In the genomic region with DNA sequence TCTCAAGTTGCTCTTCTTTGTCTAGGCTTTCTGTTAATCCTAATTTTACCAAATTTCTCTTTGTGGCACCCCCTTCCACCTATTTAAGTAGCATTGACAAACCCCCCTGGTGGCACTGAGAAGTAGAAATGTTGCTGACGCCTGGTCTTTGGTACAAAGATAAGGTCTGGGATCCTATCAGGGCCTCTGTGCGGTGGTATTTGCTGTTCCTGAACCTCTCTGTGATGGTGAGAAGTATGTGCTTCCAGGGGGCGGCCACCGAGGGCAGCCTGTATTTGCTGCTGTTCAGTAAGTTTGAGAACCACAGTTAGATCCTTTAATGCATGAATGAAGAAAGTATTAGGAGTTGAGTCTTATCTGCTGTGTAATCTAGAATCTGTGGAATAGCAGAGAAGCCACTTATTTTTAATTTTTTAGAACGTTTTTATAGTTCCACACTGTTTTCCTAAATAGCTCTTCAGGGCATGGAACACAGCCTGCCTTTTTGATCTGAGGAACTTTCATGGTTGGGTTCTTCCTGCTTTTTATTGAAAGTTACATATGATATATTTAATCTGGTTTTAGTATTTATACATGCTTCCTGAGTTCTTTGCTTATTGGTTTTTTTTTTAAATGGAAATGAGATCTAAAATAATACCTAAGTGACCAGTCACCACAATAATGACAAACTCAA, we compare ENCODE assay signal across 1 cellular context.
TF ChIP-seq lines count a peak whose summit lies in the region.

No MANE protein-coding gene starts in this region.

TF ChIP-seq in HEK293, 187 proteins besides CTCF, POLR2A, EP300 and RAD21 (continued from another document and continues in another):
- TF ChIP-seq ZNF274 (IDR thresholded peaks at IDR 0.05; ENCODE audit: low read length) (no peak), ZNF274 (tag by site-specific recombination; IDR thresholded peaks at IDR 0.05; ENCODE audit: borderline replicate concordance) (no peak), ZNF596 (tag by site-specific recombination; IDR thresholded peaks at IDR 0.05) (no peak), ZNF558 (tag by site-specific recombination; IDR thresholded peaks at IDR 0.05) (no peak), ZNF626 (tag by site-specific recombination; IDR thresholded peaks at IDR 0.05) (no peak), ZNF157 (tag by site-specific recombination; IDR thresholded peaks at IDR 0.05) (no peak), ZSCAN23 (tag by site-specific recombination; IDR thresholded peaks at IDR 0.05) (no peak), ZNF561 (tag by site-specific recombination; IDR thresholded peaks at IDR 0.05; ENCODE audit: borderline replicate concordance) (0 out of 2 replicates have a peak, but pooled peaks have one; percentile 40), ZNF416 (tag by site-specific recombination; IDR thresholded peaks at IDR 0.05) (no peak), ZNF175 (tag by site-specific recombination; IDR thresholded peaks at IDR 0.05) (no peak), ZNF155 (tag by site-specific recombination; IDR thresholded peaks at IDR 0.05) (no peak), GLI2 (tag by site-specific recombination; IDR thresholded peaks at IDR 0.05; ENCODE audit: borderline replicate concordance, low read depth) (no peak), KLF1 (tag by site-specific recombination; IDR thresholded peaks at IDR 0.05) (no peak), ZNF501 (tag by site-specific recombination; IDR thresholded peaks at IDR 0.05) (no peak), ZNF843 (tag by site-specific recombination; IDR thresholded peaks at IDR 0.05) (no peak), TCF7L2 (IDR thresholded peaks at IDR 0.05; ENCODE audit: borderline replicate concordance, low read depth, low read length) (no peak), ZNF791 (tag by site-specific recombination; IDR thresholded peaks at IDR 0.05) (no peak), FEZF1 (tag by site-specific recombination; IDR thresholded peaks at IDR 0.05) (peak; percentile 39; the same call in 1 of the 2 replicates), ZFP41 (tag by site-specific recombination; IDR thresholded peaks at IDR 0.05; ENCODE audit: borderline replicate concordance) (no peak), ZNF324 (tag by site-specific recombination; IDR thresholded peaks at IDR 0.05) (no peak), ZNF654 (tag by site-specific recombination; IDR thresholded peaks at IDR 0.05; ENCODE audit: low read depth) (no peak), MZF1 (tag by site-specific recombination; IDR thresholded peaks at IDR 0.05; ENCODE audit: borderline replicate concordance) (no peak), ZNF521 (tag by site-specific recombination; IDR thresholded peaks at IDR 0.05) (no peak), GLIS1 (tag by site-specific recombination; IDR thresholded peaks at IDR 0.05) (peak; percentile 72), ZNF404 (tag by site-specific recombination; IDR thresholded peaks at IDR 0.05) (no peak), SALL2 (tag by site-specific recombination; IDR thresholded peaks at IDR 0.05; ENCODE audit: borderline replicate concordance) (no peak), ZNF426 (tag by site-specific recombination; IDR thresholded peaks at IDR 0.05) (no peak), ZNF341 (tag by site-specific recombination; IDR thresholded peaks at IDR 0.05; ENCODE audit: low read depth) (peak; percentile 54), OVOL3 (tag by site-specific recombination; IDR thresholded peaks at IDR 0.05) (no peak), ZNF239 (tag by site-specific recombination; IDR thresholded peaks at IDR 0.05) (no peak), GLIS2 (tag by site-specific recombination; IDR thresholded peaks at IDR 0.05) (peak; percentile 34; the same call in 1 of the 2 replicates), GLI4 (tag by site-specific recombination; IDR thresholded peaks at IDR 0.05) (no peak), ZNF768 (tag by site-specific recombination; IDR thresholded peaks at IDR 0.05) (no peak), ZNF335 (tag by site-specific recombination; conservative IDR thresholded peaks at IDR 0.05) (no peak), ZNF670 (tag by site-specific recombination; IDR thresholded peaks at IDR 0.05; ENCODE audit: low read depth) (no peak), ZNF664 (tag by site-specific recombination; IDR thresholded peaks at IDR 0.05) (no peak)
- TF ChIP-seq, protein P1, sequence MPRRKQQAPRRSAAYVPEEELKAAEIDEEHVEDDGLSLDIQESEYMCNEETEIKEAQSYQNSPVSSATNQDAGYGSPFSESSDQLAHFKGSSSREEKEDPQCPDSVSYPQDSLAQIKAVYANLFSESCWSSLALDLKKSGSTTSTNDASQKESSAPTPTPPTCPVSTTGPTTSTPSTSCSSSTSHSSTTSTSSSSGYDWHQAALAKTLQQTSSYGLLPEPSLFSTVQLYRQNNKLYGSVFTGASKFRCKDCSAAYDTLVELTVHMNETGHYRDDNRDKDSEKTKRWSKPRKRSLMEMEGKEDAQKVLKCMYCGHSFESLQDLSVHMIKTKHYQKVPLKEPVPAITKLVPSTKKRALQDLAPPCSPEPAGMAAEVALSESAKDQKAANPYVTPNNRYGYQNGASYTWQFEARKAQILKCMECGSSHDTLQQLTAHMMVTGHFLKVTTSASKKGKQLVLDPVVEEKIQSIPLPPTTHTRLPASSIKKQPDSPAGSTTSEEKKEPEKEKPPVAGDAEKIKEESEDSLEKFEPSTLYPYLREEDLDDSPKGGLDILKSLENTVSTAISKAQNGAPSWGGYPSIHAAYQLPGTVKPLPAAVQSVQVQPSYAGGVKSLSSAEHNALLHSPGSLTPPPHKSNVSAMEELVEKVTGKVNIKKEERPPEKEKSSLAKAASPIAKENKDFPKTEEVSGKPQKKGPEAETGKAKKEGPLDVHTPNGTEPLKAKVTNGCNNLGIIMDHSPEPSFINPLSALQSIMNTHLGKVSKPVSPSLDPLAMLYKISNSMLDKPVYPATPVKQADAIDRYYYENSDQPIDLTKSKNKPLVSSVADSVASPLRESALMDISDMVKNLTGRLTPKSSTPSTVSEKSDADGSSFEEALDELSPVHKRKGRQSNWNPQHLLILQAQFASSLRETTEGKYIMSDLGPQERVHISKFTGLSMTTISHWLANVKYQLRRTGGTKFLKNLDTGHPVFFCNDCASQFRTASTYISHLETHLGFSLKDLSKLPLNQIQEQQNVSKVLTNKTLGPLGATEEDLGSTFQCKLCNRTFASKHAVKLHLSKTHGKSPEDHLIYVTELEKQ (tag by site-specific recombination; IDR thresholded peaks at IDR 0.05; ENCODE audit: borderline replicate concordance), result no peak
- TF ChIP-seq, protein P2, sequence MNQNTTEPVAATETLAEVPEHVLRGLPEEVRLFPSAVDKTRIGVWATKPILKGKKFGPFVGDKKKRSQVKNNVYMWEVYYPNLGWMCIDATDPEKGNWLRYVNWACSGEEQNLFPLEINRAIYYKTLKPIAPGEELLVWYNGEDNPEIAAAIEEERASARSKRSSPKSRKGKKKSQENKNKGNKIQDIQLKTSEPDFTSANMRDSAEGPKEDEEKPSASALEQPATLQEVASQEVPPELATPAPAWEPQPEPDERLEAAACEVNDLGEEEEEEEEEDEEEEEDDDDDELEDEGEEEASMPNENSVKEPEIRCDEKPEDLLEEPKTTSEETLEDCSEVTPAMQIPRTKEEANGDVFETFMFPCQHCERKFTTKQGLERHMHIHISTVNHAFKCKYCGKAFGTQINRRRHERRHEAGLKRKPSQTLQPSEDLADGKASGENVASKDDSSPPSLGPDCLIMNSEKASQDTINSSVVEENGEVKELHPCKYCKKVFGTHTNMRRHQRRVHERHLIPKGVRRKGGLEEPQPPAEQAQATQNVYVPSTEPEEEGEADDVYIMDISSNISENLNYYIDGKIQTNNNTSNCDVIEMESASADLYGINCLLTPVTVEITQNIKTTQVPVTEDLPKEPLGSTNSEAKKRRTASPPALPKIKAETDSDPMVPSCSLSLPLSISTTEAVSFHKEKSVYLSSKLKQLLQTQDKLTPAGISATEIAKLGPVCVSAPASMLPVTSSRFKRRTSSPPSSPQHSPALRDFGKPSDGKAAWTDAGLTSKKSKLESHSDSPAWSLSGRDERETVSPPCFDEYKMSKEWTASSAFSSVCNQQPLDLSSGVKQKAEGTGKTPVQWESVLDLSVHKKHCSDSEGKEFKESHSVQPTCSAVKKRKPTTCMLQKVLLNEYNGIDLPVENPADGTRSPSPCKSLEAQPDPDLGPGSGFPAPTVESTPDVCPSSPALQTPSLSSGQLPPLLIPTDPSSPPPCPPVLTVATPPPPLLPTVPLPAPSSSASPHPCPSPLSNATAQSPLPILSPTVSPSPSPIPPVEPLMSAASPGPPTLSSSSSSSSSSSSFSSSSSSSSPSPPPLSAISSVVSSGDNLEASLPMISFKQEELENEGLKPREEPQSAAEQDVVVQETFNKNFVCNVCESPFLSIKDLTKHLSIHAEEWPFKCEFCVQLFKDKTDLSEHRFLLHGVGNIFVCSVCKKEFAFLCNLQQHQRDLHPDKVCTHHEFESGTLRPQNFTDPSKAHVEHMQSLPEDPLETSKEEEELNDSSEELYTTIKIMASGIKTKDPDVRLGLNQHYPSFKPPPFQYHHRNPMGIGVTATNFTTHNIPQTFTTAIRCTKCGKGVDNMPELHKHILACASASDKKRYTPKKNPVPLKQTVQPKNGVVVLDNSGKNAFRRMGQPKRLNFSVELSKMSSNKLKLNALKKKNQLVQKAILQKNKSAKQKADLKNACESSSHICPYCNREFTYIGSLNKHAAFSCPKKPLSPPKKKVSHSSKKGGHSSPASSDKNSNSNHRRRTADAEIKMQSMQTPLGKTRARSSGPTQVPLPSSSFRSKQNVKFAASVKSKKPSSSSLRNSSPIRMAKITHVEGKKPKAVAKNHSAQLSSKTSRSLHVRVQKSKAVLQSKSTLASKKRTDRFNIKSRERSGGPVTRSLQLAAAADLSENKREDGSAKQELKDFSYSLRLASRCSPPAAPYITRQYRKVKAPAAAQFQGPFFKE (tag by site-specific recombination; IDR thresholded peaks at IDR 0.05; ENCODE audit: borderline replicate concordance), result no peak
- TF ChIP-seq, protein P3, sequence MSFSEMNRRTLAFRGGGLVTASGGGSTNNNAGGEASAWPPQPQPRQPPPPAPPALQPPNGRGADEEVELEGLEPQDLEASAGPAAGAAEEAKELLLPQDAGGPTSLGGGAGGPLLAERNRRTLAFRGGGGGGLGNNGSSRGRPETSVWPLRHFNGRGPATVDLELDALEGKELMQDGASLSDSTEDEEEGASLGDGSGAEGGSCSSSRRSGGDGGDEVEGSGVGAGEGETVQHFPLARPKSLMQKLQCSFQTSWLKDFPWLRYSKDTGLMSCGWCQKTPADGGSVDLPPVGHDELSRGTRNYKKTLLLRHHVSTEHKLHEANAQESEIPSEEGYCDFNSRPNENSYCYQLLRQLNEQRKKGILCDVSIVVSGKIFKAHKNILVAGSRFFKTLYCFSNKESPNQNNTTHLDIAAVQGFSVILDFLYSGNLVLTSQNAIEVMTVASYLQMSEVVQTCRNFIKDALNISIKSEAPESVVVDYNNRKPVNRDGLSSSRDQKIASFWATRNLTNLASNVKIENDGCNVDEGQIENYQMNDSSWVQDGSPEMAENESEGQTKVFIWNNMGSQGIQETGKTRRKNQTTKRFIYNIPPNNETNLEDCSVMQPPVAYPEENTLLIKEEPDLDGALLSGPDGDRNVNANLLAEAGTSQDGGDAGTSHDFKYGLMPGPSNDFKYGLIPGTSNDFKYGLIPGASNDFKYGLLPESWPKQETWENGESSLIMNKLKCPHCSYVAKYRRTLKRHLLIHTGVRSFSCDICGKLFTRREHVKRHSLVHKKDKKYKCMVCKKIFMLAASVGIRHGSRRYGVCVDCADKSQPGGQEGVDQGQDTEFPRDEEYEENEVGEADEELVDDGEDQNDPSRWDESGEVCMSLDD (tag by site-specific recombination; IDR thresholded peaks at IDR 0.05), result no peak
- TF ChIP-seq, protein P4, sequence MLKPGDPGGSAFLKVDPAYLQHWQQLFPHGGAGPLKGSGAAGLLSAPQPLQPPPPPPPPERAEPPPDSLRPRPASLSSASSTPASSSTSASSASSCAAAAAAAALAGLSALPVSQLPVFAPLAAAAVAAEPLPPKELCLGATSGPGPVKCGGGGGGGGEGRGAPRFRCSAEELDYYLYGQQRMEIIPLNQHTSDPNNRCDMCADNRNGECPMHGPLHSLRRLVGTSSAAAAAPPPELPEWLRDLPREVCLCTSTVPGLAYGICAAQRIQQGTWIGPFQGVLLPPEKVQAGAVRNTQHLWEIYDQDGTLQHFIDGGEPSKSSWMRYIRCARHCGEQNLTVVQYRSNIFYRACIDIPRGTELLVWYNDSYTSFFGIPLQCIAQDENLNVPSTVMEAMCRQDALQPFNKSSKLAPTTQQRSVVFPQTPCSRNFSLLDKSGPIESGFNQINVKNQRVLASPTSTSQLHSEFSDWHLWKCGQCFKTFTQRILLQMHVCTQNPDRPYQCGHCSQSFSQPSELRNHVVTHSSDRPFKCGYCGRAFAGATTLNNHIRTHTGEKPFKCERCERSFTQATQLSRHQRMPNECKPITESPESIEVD (tag by site-specific recombination; IDR thresholded peaks at IDR 0.05), result peak; percentile 82
- TF ChIP-seq, protein P5, sequence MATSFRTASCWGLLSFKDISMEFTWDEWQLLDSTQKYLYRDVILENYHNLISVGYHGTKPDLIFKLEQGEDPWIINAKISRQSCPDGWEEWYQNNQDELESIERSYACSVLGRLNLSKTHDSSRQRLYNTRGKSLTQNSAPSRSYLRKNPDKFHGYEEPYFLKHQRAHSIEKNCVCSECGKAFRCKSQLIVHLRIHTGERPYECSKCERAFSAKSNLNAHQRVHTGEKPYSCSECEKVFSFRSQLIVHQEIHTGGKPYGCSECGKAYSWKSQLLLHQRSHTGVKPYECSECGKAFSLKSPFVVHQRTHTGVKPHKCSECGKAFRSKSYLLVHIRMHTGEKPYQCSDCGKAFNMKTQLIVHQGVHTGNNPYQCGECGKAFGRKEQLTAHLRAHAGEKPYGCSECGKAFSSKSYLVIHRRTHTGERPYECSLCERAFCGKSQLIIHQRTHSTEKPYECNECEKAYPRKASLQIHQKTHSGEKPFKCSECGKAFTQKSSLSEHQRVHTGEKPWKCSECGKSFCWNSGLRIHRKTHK (tag by site-specific recombination; IDR thresholded peaks at IDR 0.05), result no peak
- TF ChIP-seq, protein P6, sequence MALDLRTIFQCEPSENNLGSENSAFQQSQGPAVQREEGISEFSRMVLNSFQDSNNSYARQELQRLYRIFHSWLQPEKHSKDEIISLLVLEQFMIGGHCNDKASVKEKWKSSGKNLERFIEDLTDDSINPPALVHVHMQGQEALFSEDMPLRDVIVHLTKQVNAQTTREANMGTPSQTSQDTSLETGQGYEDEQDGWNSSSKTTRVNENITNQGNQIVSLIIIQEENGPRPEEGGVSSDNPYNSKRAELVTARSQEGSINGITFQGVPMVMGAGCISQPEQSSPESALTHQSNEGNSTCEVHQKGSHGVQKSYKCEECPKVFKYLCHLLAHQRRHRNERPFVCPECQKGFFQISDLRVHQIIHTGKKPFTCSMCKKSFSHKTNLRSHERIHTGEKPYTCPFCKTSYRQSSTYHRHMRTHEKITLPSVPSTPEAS (tag by site-specific recombination; IDR thresholded peaks at IDR 0.05), result no peak
- TF ChIP-seq, protein P7, sequence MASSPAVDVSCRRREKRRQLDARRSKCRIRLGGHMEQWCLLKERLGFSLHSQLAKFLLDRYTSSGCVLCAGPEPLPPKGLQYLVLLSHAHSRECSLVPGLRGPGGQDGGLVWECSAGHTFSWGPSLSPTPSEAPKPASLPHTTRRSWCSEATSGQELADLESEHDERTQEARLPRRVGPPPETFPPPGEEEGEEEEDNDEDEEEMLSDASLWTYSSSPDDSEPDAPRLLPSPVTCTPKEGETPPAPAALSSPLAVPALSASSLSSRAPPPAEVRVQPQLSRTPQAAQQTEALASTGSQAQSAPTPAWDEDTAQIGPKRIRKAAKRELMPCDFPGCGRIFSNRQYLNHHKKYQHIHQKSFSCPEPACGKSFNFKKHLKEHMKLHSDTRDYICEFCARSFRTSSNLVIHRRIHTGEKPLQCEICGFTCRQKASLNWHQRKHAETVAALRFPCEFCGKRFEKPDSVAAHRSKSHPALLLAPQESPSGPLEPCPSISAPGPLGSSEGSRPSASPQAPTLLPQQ (tag by site-specific recombination; IDR thresholded peaks at IDR 0.05), result no peak
